Comparison of ENCODE assay signal across 19 cellular contexts in genomic region chr4:119016636-119017035, GRCh38.
DNase-seq lines count a peak whose midpoint lies in the region; ATAC-seq, FAIRE-seq and TF ChIP-seq lines count a peak whose summit lies in the region.
"Had no signal": no experiment of that assay in that cellular context is flagged by ENCODE, and none has a peak within 500 bp of the region (broad histone marks: within the 10 kb centered on the region; RNA-seq: fewer than 3 reads in every experiment).

No MANE protein-coding gene starts in this region.

- H3K4me1 ChIP-seq in astrocyte (ENCODE audit: insufficient read depth, low read length) (no peaks in the 10 kb centered on the region), hepatocyte (ENCODE audit: insufficient read depth) (peaks cover 4% of the 10 kb centered on the region), smooth muscle cell (ENCODE audit: low read depth) (no peaks in the 10 kb centered on the region)

- POLR2A ChIA-PET in BJ (lab: Charles Lee): interaction anchor here (0.5 to 1.7 kb wide), 11 partner anchors 9 to 196 kb away, joined by 3 to 17 read pairs (median 5); partner anchors contain the start of genes MYOZ2 and USP53

- DNase-seq in BJ (ENCODE audit: low read depth) (peak; percentile 94), astrocyte (ENCODE audit: low read depth) (peak; percentile 82), hepatocyte (ENCODE audit: low spot score) (peak; percentile 23), smooth muscle cell (lab: John Stamatoyannopoulos, UW; ENCODE audit: unreplicated experiment) (no peak), NCI-H2227 (lab: John Stamatoyannopoulos, UW; ENCODE audit: unreplicated experiment) (no peak), DMS153 treated with DMSO at 0.1 percent for 48 hours (lab: John Stamatoyannopoulos, UW; ENCODE audit: unreplicated experiment) (no peak), NCI-H2107 treated with DMSO at 0.1 percent for 48 hours (lab: John Stamatoyannopoulos, UW; ENCODE audit: unreplicated experiment) (no peak)
- DNase-seq: activated CD4-positive, alpha-beta T cell treated with anti-CD3 and anti-CD28 coated beads for 1 hour; anterior cingulate cortex; effector CD8-positive, alpha-beta T cell; GOT3; NCI-H1105 treated with DMSO at 0.1 percent for 48 hours; NCI-H524; occipital lobe; trophoblast cell had no signal

- H3K36me3 ChIP-seq in BJ (ENCODE audit: control insufficient read depth, insufficient read depth, low read length) (no peaks in the 10 kb centered on the region), astrocyte (ENCODE audit: insufficient read depth, low read length) (no peaks in the 10 kb centered on the region), hepatocyte (replicated peaks; ENCODE audit: insufficient read depth, low read depth) (no peaks in the 10 kb centered on the region), smooth muscle cell (ENCODE audit: low read depth) (no peaks in the 10 kb centered on the region)

- H3K79me2 ChIP-seq in astrocyte (ENCODE audit: insufficient read depth, low read length) (no peaks in the 10 kb centered on the region), hepatocyte (no peaks in the 10 kb centered on the region), smooth muscle cell (ENCODE audit: low read depth) (no peaks in the 10 kb centered on the region)

- H3K27me3 ChIP-seq in BJ (ENCODE audit: control insufficient read depth, insufficient read depth, low read length) (no peaks in the 10 kb centered on the region), astrocyte (ENCODE audit: insufficient read depth, low read length) (no peaks in the 10 kb centered on the region), hepatocyte (no peaks in the 10 kb centered on the region), smooth muscle cell (ENCODE audit: low read depth) (no peaks in the 10 kb centered on the region)

- H2AFZ ChIP-seq in astrocyte (ENCODE audit: low read depth, low read length) (no peak overlapping the region), hepatocyte (no peak overlapping the region), smooth muscle cell (ENCODE audit: low read depth) (peak overlapping the region; percentile 31)

- CTCF ChIA-PET in BJ (lab: Yijun Ruan, JAX): interaction anchor here (1.1 to 1.6 kb wide), 3 partner anchors 8 to 35 kb away, joined by 3 to 4 read pairs (median 4); no protein-coding TSS in a partner anchor

- 27% methylated on average over 2 of the region's 2 CpGs for WGBS in hepatocyte (ENCODE audit: low lambda C conversion rate, missing lambda C conversion rate)
- WGBS in smooth muscle cell (ENCODE audit: low lambda C conversion rate): 19% methylated on average over 2 of the region's 2 CpGs

- no peaks in the 10 kb centered on the region for H3K9me2 ChIP-seq in hepatocyte (replicated peaks; ENCODE audit: insufficient read depth)

- FAIRE-seq in astrocyte (lab: Jason Lieb, UNC): peak; percentile 90
- FAIRE-seq: G401.6 had no signal

- ATAC-seq in HG02870 (IDR thresholded peaks at IDR 0.05; ENCODE audit: unreplicated experiment): no peak

- H3K9me3 Mint-ChIP-seq in astrocyte (ENCODE audit: unreplicated experiment): peaks cover 1% of the 10 kb centered on the region
- H3K9me3 Mint-ChIP-seq: CD14-positive monocyte had no signal

- H3K4me2 ChIP-seq in astrocyte (ENCODE audit: low read length) (no peak overlapping the region), hepatocyte (no peak overlapping the region), smooth muscle cell (peak overlapping the region; percentile 43)

- H3K27ac ChIP-seq in astrocyte (ENCODE audit: low read depth, low read length) (no peak overlapping the region), hepatocyte (peak overlapping the region; percentile 66), smooth muscle cell (ENCODE audit: low read depth) (peak overlapping the region; percentile 35)

- H3K9ac ChIP-seq in astrocyte (ENCODE audit: low read length): no peak overlapping the region
- no peak overlapping the region for H3K9ac ChIP-seq in smooth muscle cell (ENCODE audit: low read depth)

- no peaks in the 10 kb centered on the region for H3K36me3 Mint-ChIP-seq in astrocyte (ENCODE audit: low read depth, unreplicated experiment)
- H3K36me3 Mint-ChIP-seq: CD14-positive monocyte had no signal

- H3K27ac Mint-ChIP-seq in astrocyte (ENCODE audit: unreplicated experiment): peak overlapping the region; percentile 43
- H3K27ac Mint-ChIP-seq: CD14-positive monocyte, IgD-negative memory B cell had no signal

- no peak for TF ChIP-seq CTCF in BJ (IDR thresholded peaks at IDR 0.05; ENCODE audit: insufficient read depth, low read depth, low read length)
- TF ChIP-seq CTCF in astrocyte (IDR thresholded peaks at IDR 0.05; ENCODE audit: insufficient read depth, low read depth, low read length): no peak
- no peak for TF ChIP-seq CTCF in hepatocyte (IDR thresholded peaks at IDR 0.05; ENCODE audit: poor library complexity)
- no peak for TF ChIP-seq CTCF in smooth muscle cell (IDR thresholded peaks at IDR 0.05; ENCODE audit: borderline replicate concordance, insufficient read depth, poor library complexity, severe bottlenecking)

- H3K4me3 ChIP-seq in BJ (ENCODE audit: low read depth, low read length) (no peak overlapping the region), astrocyte (ENCODE audit: insufficient read depth, low read depth, low read length) (no peak overlapping the region), hepatocyte (no peak overlapping the region), smooth muscle cell (no peak overlapping the region)

- H3K27me3 Mint-ChIP-seq in astrocyte (ENCODE audit: low read depth, unreplicated experiment): no peaks in the 10 kb centered on the region

- H3K9me3 ChIP-seq in astrocyte (ENCODE audit: insufficient read depth, low read depth, low read length): no peaks in the 10 kb centered on the region
- H3K9me3 ChIP-seq in hepatocyte (ENCODE audit: low read depth): no peaks in the 10 kb centered on the region
- no peaks in the 10 kb centered on the region for H3K9me3 ChIP-seq in smooth muscle cell (replicated peaks; ENCODE audit: low read depth)

- H3F3A ChIP-seq in smooth muscle cell (ENCODE audit: low read depth): no peaks in the 10 kb centered on the region

- no peaks in the 10 kb centered on the region for H4K20me1 ChIP-seq in astrocyte (ENCODE audit: insufficient read depth, low read length)
- no peaks in the 10 kb centered on the region for H4K20me1 ChIP-seq in hepatocyte (ENCODE audit: insufficient read depth, poor library complexity, severe bottlenecking)
- no peaks in the 10 kb centered on the region for H4K20me1 ChIP-seq in smooth muscle cell (ENCODE audit: low read depth)

- no peak overlapping the region for H3K4me3 Mint-ChIP-seq in astrocyte (ENCODE audit: unreplicated experiment)
- H3K4me3 Mint-ChIP-seq: CD14-positive monocyte, IgD-negative memory B cell had no signal

- H3K4me1 Mint-ChIP-seq in astrocyte (ENCODE audit: low read depth, unreplicated experiment): peaks cover 7% of the 10 kb centered on the region
- H3K4me1 Mint-ChIP-seq: CD14-positive monocyte, IgD-negative memory B cell had no signal

Comparison
In these comparisons a context has a peak if more than half of its experiments do, and no peak if none do; other contexts are left out.
1. DNase-seq: peak in BJ (single experiment), astrocyte (single experiment) and hepatocyte (single experiment); none in smooth muscle cell (single experiment), NCI-H2227 (single experiment), DMS153 treated with DMSO at 0.1 percent for 48 hours (single experiment) and NCI-H2107 treated with DMSO at 0.1 percent for 48 hours (single experiment).